Comparison of ENCODE assay signal across 1 cellular context in genomic region chr4:6782147-6782845, GRCh38.
A peak's percentile ranks its signal among the peaks of the same experiment; 100 is the strongest.
TF ChIP-seq lines count a peak whose summit lies in the region.

TSS of gene KIAA0232 (plus strand) at chr4:6782727. CDS start at chr4:6824454, 41,727 bp downstream.

TF ChIP-seq in K562, 482 proteins besides CTCF, POLR2A, EP300 and RAD21 (continued from another document and continues in another):
- TF ChIP-seq FOXM1 (IDR thresholded peaks at IDR 0.05; ENCODE audit: low read depth) (no peak), FOXM1 (CRISPR knock-in tag; IDR thresholded peaks at IDR 0.05; ENCODE audit: low read depth) (no peak), DLX4 (CRISPR knock-in tag; IDR thresholded peaks at IDR 0.05) (no peak), TFAP4 (CRISPR knock-in tag; IDR thresholded peaks at IDR 0.05; ENCODE audit: borderline replicate concordance) (peak; percentile 58; the same call in 1 of the 2 replicates), ZNF511 (CRISPR knock-in tag; IDR thresholded peaks at IDR 0.05) (no peak), MED1 (CRISPR knock-in tag; IDR thresholded peaks at IDR 0.05; ENCODE audit: borderline replicate concordance) (no peak), MEIS2 (IDR thresholded peaks at IDR 0.05; ENCODE audit: partially characterized antibody) (no peak), GATA2 (CRISPR knock-in tag; IDR thresholded peaks at IDR 0.05) (no peak), ZNF175 (CRISPR knock-in tag; IDR thresholded peaks at IDR 0.05; ENCODE audit: low read depth) (peak; percentile 84; the same call in 1 of the 2 replicates), RBBP5 (IDR thresholded peaks at IDR 0.05; ENCODE audit: borderline replicate concordance, insufficient read depth, low read length, poor library complexity, severe bottlenecking) (no peak), TFAM (CRISPR knock-in tag; conservative IDR thresholded peaks at IDR 0.05) (no peak), NBN (IDR thresholded peaks at IDR 0.05; ENCODE audit: low read depth) (no peak), ZNF24 (IDR thresholded peaks at IDR 0.05) (peak; percentile 50; the same call in 1 of the 2 replicates), PHF20 (IDR thresholded peaks at IDR 0.05; ENCODE audit: partially characterized antibody) (no peak), ZZZ3 (IDR thresholded peaks at IDR 0.05) (no peak), ZKSCAN1 (IDR thresholded peaks at IDR 0.05; ENCODE audit: low read depth, low read length) (peak; percentile 61; the same call in 1 of the 2 replicates), BRF2 (IDR thresholded peaks at IDR 0.05; ENCODE audit: borderline replicate concordance, insufficient read depth, insufficient read length) (no peak), ZBTB5 (IDR thresholded peaks at IDR 0.05) (no peak), DEAF1 (CRISPR knock-in tag; IDR thresholded peaks at IDR 0.05) (no peak), GMEB1 (CRISPR knock-in tag; IDR thresholded peaks at IDR 0.05) (peak; percentile 98), ZNF3 (CRISPR knock-in tag; IDR thresholded peaks at IDR 0.05) (no peak), DIDO1 (tag; IDR thresholded peaks at IDR 0.05; ENCODE audit: low read depth) (no peak), SNAPC5 (CRISPR knock-in tag; IDR thresholded peaks at IDR 0.05) (no peak), BCL6 (CRISPR knock-in tag; IDR thresholded peaks at IDR 0.05) (no peak), CREM (IDR thresholded peaks at IDR 0.05; ENCODE audit: low read depth) (peak; percentile 74; the same call in 1 of the 2 replicates), SMAD1 (IDR thresholded peaks at IDR 0.05; ENCODE audit: low read depth, low read length, partially characterized antibody) (peak; percentile 55), EP400 (IDR thresholded peaks at IDR 0.05) (peak; percentile 19; the same call in 1 of the 2 replicates), ZNF311 (CRISPR knock-in tag; IDR thresholded peaks at IDR 0.05) (no peak), KLF1 (tag; IDR thresholded peaks at IDR 0.05) (peak; percentile 88), ZBED1 (IDR thresholded peaks at IDR 0.05) (no peak), L3MBTL2 (IDR thresholded peaks at IDR 0.05) (peak; percentile 95), SOX6 (IDR thresholded peaks at IDR 0.05) (peak; percentile 59), ZNF449 (CRISPR knock-in tag; IDR thresholded peaks at IDR 0.05) (no peak), MGA (IDR thresholded peaks at IDR 0.05) (peak; percentile 69; the same call in 1 of the 2 replicates), ZNF41 (CRISPR knock-in tag; conservative IDR thresholded peaks at IDR 0.05) (no peak), SMARCA4 (IDR thresholded peaks at IDR 0.05) (no peak)
